ENCODE assay signal across 8 cellular contexts in genomic region chr14:71321556-71322315, GRCh38. TPM values are rescaled to one million over a fixed set of nuclear protein-coding genes. Genes with fewer than 3 reads are reported as not detected.
DNase-seq lines count a peak whose midpoint lies in the region; ATAC-seq and TF ChIP-seq lines count a peak whose summit lies in the region.

No MANE protein-coding gene starts in this region.

- peak; percentile 45 for DNase-seq in LHCN-M2 (ENCODE audit: low read depth)
- DNase-seq in epithelial cell of esophagus (ENCODE audit: low read depth) = peak; percentile 93
- no peak for DNase-seq in stimulated activated CD4-positive, alpha-beta T cell treated with anti-CD3 and anti-CD28 coated beads, Interleukin-4, amount 100 ng/mL, for 4 hours

- H3K9me3 ChIP-seq in DOHH2 (ENCODE audit: control insufficient read depth, insufficient read depth, low read length) = no peaks in the 10 kb centered on the region
- no peaks in the 10 kb centered on the region for H3K9me3 ChIP-seq in SU-DHL-6 (ENCODE audit: insufficient read depth, low read length)
- no peaks in the 10 kb centered on the region for H3K9me3 ChIP-seq in muscle layer of duodenum (ENCODE audit: control insufficient read depth in 1 of 2, low read length in 2 of 2)

- peak overlapping the region; percentile 76 for H3K4me3 ChIP-seq in DOHH2 (ENCODE audit: low read length)
- H3K4me3 ChIP-seq in SU-DHL-6 (ENCODE audit: insufficient read depth, low read length, poor library complexity, severe bottlenecking) = peak overlapping the region; percentile 65
- peak overlapping the region; percentile 89 for H3K4me3 ChIP-seq in epithelial cell of esophagus (ENCODE audit: low read length)
- peak overlapping the region; percentile 86 to 88 for H3K4me3 ChIP-seq in muscle layer of duodenum (ENCODE audit: low read depth in 1 of 2, low read length in 2 of 2)

- H3K4me1 ChIP-seq in DOHH2 (ENCODE audit: control insufficient read depth, low read length) = peaks cover 53% of the 10 kb centered on the region
- peaks cover 0 to 12% of the 10 kb centered on the region in 2 donors for H3K4me1 ChIP-seq in muscle layer of duodenum (ENCODE audit: control insufficient read depth in 1 of 2, insufficient read depth in 2 of 2, low read length in 2 of 2)

- H3K9ac ChIP-seq in SU-DHL-6 (ENCODE audit: low read length) = peak overlapping the region; percentile 92

- H3K9me2 ChIP-seq in DOHH2 (replicated peaks; ENCODE audit: control insufficient read depth, low read length) (no peaks in the 10 kb centered on the region), SU-DHL-6 (replicated peaks; ENCODE audit: insufficient read depth, low read length) (no peaks in the 10 kb centered on the region)

- H3K4me2 ChIP-seq in DOHH2 (ENCODE audit: low read length) (peak overlapping the region; percentile 88), SU-DHL-6 (ENCODE audit: low read depth, low read length, poor library complexity, severe bottlenecking) (peak overlapping the region; percentile 77)

- no peaks in the 10 kb centered on the region for H4K20me1 ChIP-seq in DOHH2 (ENCODE audit: control insufficient read depth, insufficient read depth, low read depth, low read length)
- no peaks in the 10 kb centered on the region for H4K20me1 ChIP-seq in SU-DHL-6 (ENCODE audit: low read depth, low read length)

- H3K36me3 ChIP-seq in DOHH2 (ENCODE audit: control insufficient read depth, low read length) (no peaks in the 10 kb centered on the region), SU-DHL-6 (ENCODE audit: low read length) (no peaks in the 10 kb centered on the region), muscle layer of duodenum (ENCODE audit: control insufficient read depth in 1 of 2, insufficient read depth in 2 of 2, low read length in 2 of 2) (peaks cover 0 to 2% of the 10 kb centered on the region in 2 donors)

- H3K79me2 ChIP-seq in DOHH2 (ENCODE audit: control insufficient read depth, low read length) = peaks cover 57% of the 10 kb centered on the region
- peaks cover 35% of the 10 kb centered on the region for H3K79me2 ChIP-seq in SU-DHL-6 (ENCODE audit: insufficient read depth, low read length)

- H3K27ac ChIP-seq in DOHH2 (ENCODE audit: low read depth, low read length) (no peak overlapping the region), SU-DHL-6 (ENCODE audit: low read depth, low read length) (0 out of 2 replicates have a peak overlapping the region, but pooled peaks have one; percentile 82), muscle layer of duodenum (ENCODE audit: low read length) (peak overlapping the region; percentile 88)

- H2AFZ ChIP-seq in SU-DHL-6 (ENCODE audit: low read depth, low read length, severe bottlenecking) = peak overlapping the region; percentile 57

- peaks cover 14% of the 10 kb centered on the region for H3F3A ChIP-seq in DOHH2 (ENCODE audit: control insufficient read depth, insufficient read depth)
- peaks cover 7% of the 10 kb centered on the region for H3F3A ChIP-seq in SU-DHL-6 (ENCODE audit: insufficient read depth)

- no peak for TF ChIP-seq CTCF in DOHH2 (IDR thresholded peaks at IDR 0.05; ENCODE audit: low read depth, low read length, poor library complexity, severe bottlenecking)
- TF ChIP-seq CTCF in SU-DHL-6 (IDR thresholded peaks at IDR 0.05; ENCODE audit: insufficient read depth, low read length, poor library complexity, severe bottlenecking) = no peak
- TF ChIP-seq CTCF in epithelial cell of esophagus (IDR thresholded peaks at IDR 0.05; ENCODE audit: insufficient read depth, low read depth, low read length, missing control alignments) = no peak

- ATAC-seq in GM19395 (IDR thresholded peaks at IDR 0.05; ENCODE audit: unreplicated experiment) (no peak), GM21381 (IDR thresholded peaks at IDR 0.05; ENCODE audit: unreplicated experiment) (no peak)

- no peaks in the 10 kb centered on the region for H3K27me3 ChIP-seq in DOHH2 (ENCODE audit: control insufficient read depth, low read length)
- H3K27me3 ChIP-seq in SU-DHL-6 (ENCODE audit: low read length) = no peaks in the 10 kb centered on the region
- H3K27me3 ChIP-seq in muscle layer of duodenum (ENCODE audit: low read depth, low read length) = no peaks in the 10 kb centered on the region

RNA-seq across cellular contexts. Expression of gene SIPA1L1, which starts 1.5 kb away (rescaled TPM):
- total RNA-seq in LHCN-M2 (2014; rRNA removed) = 14.3 and 15.4 TPM in 2 replicates
- 22.9 TPM for polyA plus RNA-seq in LHCN-M2 (2012)

Comparison
In these comparisons a context has a peak if more than half of its experiments do, and no peak if none do; other contexts are left out.
1. DNase-seq: peak in LHCN-M2 (single experiment) and epithelial cell of esophagus (single experiment); none in stimulated activated CD4-positive, alpha-beta T cell treated with anti-CD3 and anti-CD28 coated beads, Interleukin-4, amount 100 ng/mL, for 4 hours (0 of 2).
2. Peak in every context shown above with its lines, with median percentiles within 50 percentile points of each other: H3K4me3 ChIP-seq.